ENCODE assay signal across 15 cellular contexts in genomic region chr4:88722276-88722780, GRCh38. TPM values are rescaled to one million over a fixed set of nuclear protein-coding genes. Genes with fewer than 3 reads are reported as not detected.
DNase-seq lines count a peak whose midpoint lies in the region; ATAC-seq and TF ChIP-seq lines count a peak whose summit lies in the region.
"Had no signal": no experiment of that assay in that cellular context is flagged by ENCODE, and none has a peak within 500 bp of the region (broad histone marks: within the 10 kb centered on the region; RNA-seq: fewer than 3 reads in every experiment).

No MANE protein-coding gene starts in this region.

- no peak for TF ChIP-seq CTCF in right atrium auricular region (IDR thresholded peaks at IDR 0.05)
- no peak for TF ChIP-seq CTCF in cardiac muscle cell (IDR thresholded peaks at IDR 0.05; ENCODE audit: low read depth, low read length)
- no peak for TF ChIP-seq CTCF in esophagus squamous epithelium (IDR thresholded peaks at IDR 0.05)

- ATAC-seq in Right ventricle myocardium superior (ENCODE audit: poor library complexity) (peak; percentile 67), left ventricle myocardium superior (peak; percentile 72)

- no peaks in the 10 kb centered on the region for H3K27me3 ChIP-seq in right atrium auricular region
- no peaks in the 10 kb centered on the region for H3K27me3 ChIP-seq in cardiac muscle cell
- H3K27me3 ChIP-seq in esophagus squamous epithelium, result no peaks in the 10 kb centered on the region
- H3K27me3 ChIP-seq: BLaER1 had no signal

- no peak for TF ChIP-seq POLR2A in esophagus squamous epithelium (IDR thresholded peaks at IDR 0.05)

- peaks cover 0 to 35% of the 10 kb centered on the region in 2 donors for H3K4me1 ChIP-seq in right atrium auricular region
- no peaks in the 10 kb centered on the region for H3K4me1 ChIP-seq in cardiac muscle cell (ENCODE audit: low read depth)
- peaks cover 0 to 34% (median 4%) of the 10 kb centered on the region in 3 donors for H3K4me1 ChIP-seq in esophagus squamous epithelium
- H3K4me1 ChIP-seq: BLaER1 had no signal

- H3K4me3 ChIP-seq in right atrium auricular region (no peak overlapping the region), cardiac muscle cell (no peak overlapping the region), esophagus squamous epithelium (no peak overlapping the region)
- H3K4me3 ChIP-seq: BLaER1, GM23248 had no signal

- intact Hi-C loops in Right ventricle myocardium superior (cut with DNase I) (no loop called here), left ventricle myocardium superior (cut with micrococcal nuclease) (no loop called here), esophagus squamous epithelium (cut with DNase I) (no loop called here)

- WGBS in esophagus squamous epithelium, 2 donors, result 89 to 93% methylated on average over 8 to 10 of the region's 10 CpGs

- peaks cover 14% of the 10 kb centered on the region for H3K36me3 ChIP-seq in right atrium auricular region
- H3K36me3 ChIP-seq in cardiac muscle cell, result peaks cover 24% of the 10 kb centered on the region
- H3K36me3 ChIP-seq in esophagus squamous epithelium, result peaks cover 2 to 93% (median 4%) of the 10 kb centered on the region in 3 donors

- peaks cover 0 to 10% of the 10 kb centered on the region in 2 donors for H3K9me3 ChIP-seq in right atrium auricular region
- no peaks in the 10 kb centered on the region for H3K9me3 ChIP-seq in cardiac muscle cell (ENCODE audit: low read depth)
- peaks cover 0 to 8% (median 0%) of the 10 kb centered on the region in 3 donors for H3K9me3 ChIP-seq in esophagus squamous epithelium

- peak overlapping the region in 1 of 2 donors; percentile 15 for H3K27ac ChIP-seq in right atrium auricular region
- peak overlapping the region; percentile 46 for H3K27ac ChIP-seq in cardiac muscle cell
- no peak overlapping the region for H3K27ac ChIP-seq in esophagus squamous epithelium
- H3K27ac ChIP-seq: BLaER1, GM23248, HL-60 had no signal

- DNase-seq in Right ventricle myocardium superior (peak; percentile 60), right atrium auricular region (ENCODE audit: low spot score) (no peak), cardiac muscle cell (ENCODE audit: low read depth in 1 of 2, low spot score in 1 of 2) (no peak), left ventricle myocardium superior (peak; percentile 69), GOT3 (lab: John Stamatoyannopoulos, UW) (no peak), SHP77 (lab: John Stamatoyannopoulos, UW) (no peak), NCI-H187 treated with DMSO at 0.1 percent for 48 hours (lab: John Stamatoyannopoulos, UW) (no peak), esophagus squamous epithelium (lab: John Stamatoyannopoulos, UW) (no peak)
- DNase-seq: 8988T, AML-193, DMS53, GM23248, H7 had no signal

RNA-seq across cellular contexts. Expression of gene NAP1L5, which starts 24.7 kb away (rescaled TPM):
- 1.9 TPM for total RNA-seq in Right ventricle myocardium superior
- total RNA-seq in right atrium auricular region, result 1 to 10 TPM; 5.2 to 6.6 TPM
- 3.0 and 3.2 TPM in 2 replicates for total RNA-seq in cardiac muscle cell
- polyA plus RNA-seq in cardiac muscle cell, result 2.6 and 5.1 TPM in 2 replicates
- total RNA-seq in left ventricle myocardium superior, result 1.6 TPM
- 1 to 10 TPM in 3 of 4 donors, under 1 TPM in 1; 0.42 to 3.1 (median 1.8) TPM for total RNA-seq in esophagus squamous epithelium

Comparison
In these comparisons a context has a peak if more than half of its experiments do, and no peak if none do; other contexts are left out.
1. DNase-seq: peak in Right ventricle myocardium superior (single experiment) and left ventricle myocardium superior (single experiment); none in right atrium auricular region (single experiment), cardiac muscle cell (0 of 2), GOT3 (single experiment), SHP77 (0 of 2), NCI-H187 treated with DMSO at 0.1 percent for 48 hours (single experiment) and esophagus squamous epithelium (single experiment).